Comparison of ENCODE assay signal across 8 cellular contexts in the genomic region with DNA sequence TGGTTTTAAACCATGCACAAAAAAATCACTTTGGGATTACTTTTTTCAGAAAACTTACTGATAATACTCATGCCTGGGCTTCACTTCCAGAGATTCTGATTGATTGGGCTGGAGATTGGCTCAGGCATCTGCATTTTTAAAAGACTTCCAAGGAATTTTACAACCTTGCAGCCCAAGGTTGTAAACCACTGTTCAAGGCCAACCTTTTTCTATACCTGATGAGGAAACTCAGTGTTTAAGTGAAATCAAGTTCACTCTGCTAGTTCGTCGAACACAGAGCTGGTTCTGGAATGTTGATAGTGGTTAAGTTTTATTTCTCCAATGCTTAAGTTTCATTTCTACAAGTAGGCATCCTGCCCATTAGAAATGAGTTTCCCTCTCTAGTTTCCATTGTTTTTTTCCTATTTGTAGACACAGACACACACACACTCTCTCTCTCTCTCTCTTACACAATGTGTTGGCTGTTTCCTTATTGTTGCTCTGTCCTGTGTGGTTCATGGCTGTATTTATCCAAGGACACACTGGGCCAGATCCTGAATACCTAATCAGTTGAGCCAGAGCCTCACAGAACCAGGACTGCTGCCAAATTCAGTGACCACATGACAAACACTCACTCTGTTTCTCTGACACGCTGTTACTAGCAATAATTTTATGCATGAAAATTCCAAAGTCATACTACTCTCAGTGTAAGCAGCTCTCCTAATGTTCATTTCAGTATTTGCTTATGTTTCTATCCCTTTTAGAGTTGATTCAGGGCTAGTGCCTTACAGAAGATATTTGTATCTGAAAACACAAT. TPM values are rescaled to one million over a fixed set of nuclear protein-coding genes. Genes with fewer than 3 reads are reported as not detected.
DNase-seq lines count a peak whose midpoint lies in the region; ATAC-seq, FAIRE-seq and TF ChIP-seq lines count a peak whose summit lies in the region.

No MANE protein-coding gene starts in this region.

- H2AFZ ChIP-seq in astrocyte (ENCODE audit: low read depth, low read length) = peak overlapping the region; percentile 8

- CTCF ChIA-PET in CD4-positive, alpha-beta T cell (lab: Charles Lee) = no interaction called here

- H3K27ac ChIP-seq in astrocyte (ENCODE audit: low read depth, low read length) (peak overlapping the region; percentile 32), right atrium auricular region (peak overlapping the region; percentile 83 to 87), small intestine (ENCODE audit: low read depth in 1 of 2, low read length in 1 of 2) (peak overlapping the region; percentile 48 to 56)
- H3K27ac ChIP-seq in CD4-positive, alpha-beta T cell (ENCODE audit: low read depth, low read length) = no peak overlapping the region

- intact Hi-C loops in CD4-positive, alpha-beta T cell (cut with DNase I, micrococcal nuclease) = loop anchor here in 1 of 2 experiments (5.0 kb wide), 1 partner anchor 188 kb away; no protein-coding TSS in a partner anchor

- H3K36me3 ChIP-seq in astrocyte (ENCODE audit: insufficient read depth, low read length) (no peaks in the 10 kb centered on the region), right atrium auricular region (no peaks in the 10 kb centered on the region), small intestine (ENCODE audit: control insufficient read depth in 2 of 2, insufficient read depth in 2 of 2, low read length in 2 of 2) (no peaks in the 10 kb centered on the region)

- peaks cover 16% of the 10 kb centered on the region for H3K4me1 Mint-ChIP-seq in astrocyte (ENCODE audit: low read depth, unreplicated experiment)
- no peaks in the 10 kb centered on the region for H3K4me1 Mint-ChIP-seq in CD4-positive, alpha-beta T cell (ENCODE audit: low read depth)

- ATAC-seq in HG03378 (IDR thresholded peaks at IDR 0.05; ENCODE audit: unreplicated experiment) (no peak), HG03469 (IDR thresholded peaks at IDR 0.05; ENCODE audit: unreplicated experiment) (no peak), HG02938 (IDR thresholded peaks at IDR 0.05; ENCODE audit: unreplicated experiment) (no peak)
- no peak for ATAC-seq in CD4-positive, alpha-beta T cell (ENCODE audit: poor library complexity)

- peaks cover 16% of the 10 kb centered on the region for H3K4me1 ChIP-seq in astrocyte (ENCODE audit: insufficient read depth, low read length)
- H3K4me1 ChIP-seq in right atrium auricular region = peaks cover 0 to 26% of the 10 kb centered on the region in 2 donors
- H3K4me1 ChIP-seq in small intestine (ENCODE audit: control insufficient read depth in 2 of 2, insufficient read depth in 1 of 2, low read depth in 1 of 2, low read length in 1 of 2) = peaks cover 0 to 3% of the 10 kb centered on the region in 2 donors

- H3K9me3 ChIP-seq in astrocyte (ENCODE audit: insufficient read depth, low read depth, low read length) (no peaks in the 10 kb centered on the region), right atrium auricular region (no peaks in the 10 kb centered on the region), small intestine (ENCODE audit: control insufficient read depth, low read depth) (no peaks in the 10 kb centered on the region)
- H3K9me3 ChIP-seq in CD4-positive, alpha-beta T cell (ENCODE audit: control insufficient read depth, low read length) = no peaks in the 10 kb centered on the region

- peaks cover 3% of the 10 kb centered on the region for H3K27me3 ChIP-seq in astrocyte (ENCODE audit: insufficient read depth, low read length)
- H3K27me3 ChIP-seq in right atrium auricular region = no peaks in the 10 kb centered on the region
- no peaks in the 10 kb centered on the region for H3K27me3 ChIP-seq in small intestine (ENCODE audit: control insufficient read depth in 2 of 2, insufficient read depth in 2 of 2, low read length in 2 of 2)
- H3K27me3 ChIP-seq in CD4-positive, alpha-beta T cell (ENCODE audit: control insufficient read depth, insufficient read depth, low read length) = no peaks in the 10 kb centered on the region

- H3K4me3 ChIP-seq in astrocyte (ENCODE audit: insufficient read depth, low read depth, low read length) (no peak overlapping the region), right atrium auricular region (peak overlapping the region in 1 of 2 donors; percentile 7), small intestine (ENCODE audit: low read depth in 1 of 2, low read length in 2 of 2) (no peak overlapping the region)

- 7 to 23% (median 17%) methylated on average over 3 of the region's 3 CpGs for WGBS in small intestine, 3 donors

- no peaks in the 10 kb centered on the region for H3K9me3 Mint-ChIP-seq in astrocyte (ENCODE audit: unreplicated experiment)
- H3K9me3 Mint-ChIP-seq in CD4-positive, alpha-beta T cell = no peaks in the 10 kb centered on the region

- DNase-seq in H4 (ENCODE audit: low spot score) = peak; percentile 90
- DNase-seq in astrocyte (ENCODE audit: low read depth) = peak; percentile 96
- peak; percentile 97 for DNase-seq in right atrium auricular region (ENCODE audit: low spot score)
- peak; percentile 84 for DNase-seq in small intestine
- no peak for DNase-seq in CD4-positive, alpha-beta T cell

- H3K9ac ChIP-seq in astrocyte (ENCODE audit: low read length) = peak overlapping the region; percentile 19

- no peaks in the 10 kb centered on the region for H4K20me1 ChIP-seq in astrocyte (ENCODE audit: insufficient read depth, low read length)

- H3K4me2 ChIP-seq in astrocyte (ENCODE audit: low read length) = peak overlapping the region; percentile 44

- TF ChIP-seq CTCF in astrocyte (IDR thresholded peaks at IDR 0.05; ENCODE audit: insufficient read depth, low read depth, low read length) (no peak), right atrium auricular region (IDR thresholded peaks at IDR 0.05) (no peak)
- TF ChIP-seq CTCF in CD4-positive, alpha-beta T cell (IDR thresholded peaks at IDR 0.05) = no peak

- FAIRE-seq in astrocyte (lab: Jason Lieb, UNC) = peak; percentile 76
- no peak for FAIRE-seq in small intestine (lab: Jason Lieb, UNC)

- H3K27me3 Mint-ChIP-seq in astrocyte (ENCODE audit: low read depth, unreplicated experiment) = no peaks in the 10 kb centered on the region
- H3K27me3 Mint-ChIP-seq in CD4-positive, alpha-beta T cell = no peaks in the 10 kb centered on the region

- POLR2A ChIA-PET in CD4-positive, alpha-beta T cell (lab: Charles Lee) = no interaction called here

- no peak overlapping the region for H3K4me3 Mint-ChIP-seq in astrocyte (ENCODE audit: unreplicated experiment)
- no peak overlapping the region for H3K4me3 Mint-ChIP-seq in CD4-positive, alpha-beta T cell

- H3K79me2 ChIP-seq in astrocyte (ENCODE audit: insufficient read depth, low read length) = no peaks in the 10 kb centered on the region

- no peak overlapping the region for H3K27ac Mint-ChIP-seq in astrocyte (ENCODE audit: unreplicated experiment)
- H3K27ac Mint-ChIP-seq in CD4-positive, alpha-beta T cell = no peak overlapping the region

- no peaks in the 10 kb centered on the region for H3K36me3 Mint-ChIP-seq in astrocyte (ENCODE audit: low read depth, unreplicated experiment)
- no peaks in the 10 kb centered on the region for H3K36me3 Mint-ChIP-seq in CD4-positive, alpha-beta T cell (ENCODE audit: low read depth)

RNA-seq across cellular contexts. Expression of a gene that starts 3.7 kb away (rescaled TPM):
- 0.12 TPM in 1 of 2 replicates, not detected in the other for total RNA-seq in H4 (2014; rRNA removed; shearing (Covaris generic))
- total RNA-seq in astrocyte (not detected in 2 replicates), right atrium auricular region (under 1 TPM in 1 of 2 donors, not detected in 1; 0.24 TPM)
- polyA plus RNA-seq in small intestine = not detected
- total RNA-seq in CD4-positive, alpha-beta T cell = under 1 TPM; 0.11 to 0.14 TPM

RNA-seq across cellular contexts. Expression of a gene that starts 18.3 kb away (rescaled TPM):
- 102 and 123 TPM in 2 replicates for total RNA-seq in H4 (2014; rRNA removed; shearing (Covaris generic))
- 335 and 375 TPM in 2 replicates for total RNA-seq in astrocyte
- 10 to 100 TPM in 1 of 2 donors, 1 to 10 TPM in 1; 6.7 to 10.6 TPM for total RNA-seq in right atrium auricular region
- 1 to 10 TPM; 1.4 to 7.5 (median 2.0) TPM for polyA plus RNA-seq in small intestine
- total RNA-seq in CD4-positive, alpha-beta T cell = 1 to 10 TPM; 5.1 to 6.2 TPM

RNA-seq across cellular contexts. Expression of a gene that starts 40.3 kb away (rescaled TPM):
- total RNA-seq in H4 (2014; rRNA removed; shearing (Covaris generic)) = 34.9 and 41.6 TPM in 2 replicates
- 42.9 and 44.7 TPM in 2 replicates for total RNA-seq in astrocyte
- total RNA-seq in right atrium auricular region = 10 to 100 TPM in 1 of 2 donors, 1 to 10 TPM in 1; 6.9 to 11.1 TPM
- 1 to 10 TPM; 4.5 to 8.8 (median 7.0) TPM for polyA plus RNA-seq in small intestine
- 10 to 100 TPM; 25.2 to 25.9 TPM for total RNA-seq in CD4-positive, alpha-beta T cell

RNA-seq across cellular contexts. Expression of a gene that starts 46.3 kb away (rescaled TPM):
- total RNA-seq in H4 (2014; rRNA removed; shearing (Covaris generic)) = 24.6 and 31.4 TPM in 2 replicates
- total RNA-seq in astrocyte = 171 and 193 TPM in 2 replicates
- total RNA-seq in right atrium auricular region = 1 to 10 TPM; 6.3 to 6.5 TPM
- 10 to 100 TPM; 16.2 to 17.2 (median 16.6) TPM for polyA plus RNA-seq in small intestine
- total RNA-seq in CD4-positive, alpha-beta T cell = 10 to 100 TPM; 11.5 to 12.8 TPM

Comparison
In these comparisons a context has a peak if more than half of its experiments do, and no peak if none do; other contexts are left out.
1. DNase-seq: peak in H4 (single experiment), astrocyte (single experiment), right atrium auricular region (single experiment) and small intestine (single experiment); none in CD4-positive, alpha-beta T cell (0 of 10).